ENCODE assay signal across 21 cellular contexts in genomic region chr17:71173963-71174362, GRCh38.
"Had no signal": no experiment of that assay in that cellular context is flagged by ENCODE, and none has a peak within 500 bp of the region (broad histone marks: within the 10 kb centered on the region; RNA-seq: fewer than 3 reads in every experiment).

No MANE protein-coding gene starts in this region.

- H3K27ac ChIP-seq: coronary artery, dorsolateral prefrontal cortex, esophagus muscularis mucosa, foreskin keratinocyte, gastroesophageal sphincter, heart left ventricle, hepatocyte, lower lobe of right lung had no signal

- ATAC-seq: foreskin keratinocyte, gastroesophageal sphincter, heart left ventricle, left colon, left lobe of liver, left ventricle myocardium superior, lower lobe of right lung, mucosa of descending colon had no signal

- H3K4me1 ChIP-seq: esophagus muscularis mucosa, foreskin keratinocyte, gastroesophageal sphincter, heart left ventricle, lower lobe of right lung had no signal

- H2AFZ ChIP-seq: hepatocyte had no signal

- H3K36me3 ChIP-seq: esophagus muscularis mucosa, gastroesophageal sphincter, heart left ventricle, lower lobe of right lung had no signal

- DNase-seq: dermis blood vessel endothelial cell; dorsolateral prefrontal cortex; effector CD4-positive, alpha-beta T cell; effector memory CD4-positive, alpha-beta T cell; foreskin keratinocyte; heart left ventricle; hypothalamus; immature natural killer cell; islet precursor cell; kidney; kidney glomerular epithelial cell; left colon; left ventricle myocardium superior; lower lobe of right lung; mesenchymal stem cell; mucosa of descending colon had no signal

- H3K9me3 ChIP-seq: esophagus muscularis mucosa, gastroesophageal sphincter, heart left ventricle, lower lobe of right lung, mucosa of descending colon had no signal

- H3K4me2 ChIP-seq: hepatocyte had no signal

- H3K79me2 ChIP-seq: hepatocyte had no signal

- H3K27me3 ChIP-seq: dorsolateral prefrontal cortex, esophagus muscularis mucosa, foreskin keratinocyte, gastroesophageal sphincter, heart left ventricle, hepatocyte had no signal

- H3K4me3 ChIP-seq: coronary artery, dorsolateral prefrontal cortex, esophagus muscularis mucosa, gastroesophageal sphincter, heart left ventricle, hepatocyte, lower lobe of right lung, mucosa of descending colon had no signal
